Comparison of ENCODE assay signal across 28 cellular contexts in the genomic region with DNA sequence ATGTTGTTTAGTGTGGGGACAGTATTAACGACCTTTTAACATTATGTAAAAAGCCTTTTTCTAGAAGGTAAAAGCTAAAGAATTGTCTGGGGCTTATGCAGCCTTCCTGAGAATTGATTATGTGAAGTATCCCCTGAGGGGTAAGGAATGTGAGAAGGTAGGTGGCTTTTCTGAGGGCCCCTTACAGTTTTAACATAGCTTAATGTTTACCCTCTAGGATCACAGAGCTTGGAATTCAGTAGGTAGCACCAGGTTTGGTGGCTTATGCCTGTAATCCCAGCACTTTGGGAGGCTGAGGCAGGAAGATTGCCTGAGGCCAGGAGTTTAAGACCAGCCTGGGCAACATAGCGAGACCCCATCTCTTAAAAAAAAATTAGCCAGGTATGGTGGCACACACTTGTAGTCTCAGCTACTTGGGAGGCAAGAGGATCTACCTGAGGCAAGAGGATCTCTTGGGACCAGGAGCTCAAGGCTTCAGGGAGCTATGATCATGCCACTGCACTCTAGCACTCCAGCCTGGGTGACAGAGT.
"Had no signal": no experiment of that assay in that cellular context is flagged by ENCODE, and none has a peak within 500 bp of the region (broad histone marks: within the 10 kb centered on the region; RNA-seq: fewer than 3 reads in every experiment).

No MANE protein-coding gene starts in this region.

- H3K4me3 Mint-ChIP-seq: naive thymus-derived CD4-positive, alpha-beta T cell; natural killer cell; nephron; neural progenitor cell; stimulated activated effector memory CD8-positive, alpha-beta T cell treated with anti-CD3 and anti-CD28 coated beads, Interleukin-12 subunit alpha, Interleukin-12 subunit beta, amount 100 ng/mL, for 72 hours; stimulated activated naive B cell treated with anti-CD40 and anti-IgM and Interleukin-4, amounts not matched to agents 10 μg/mL and 1 μg/mL and 100 μg/mL, for 72 hours; stimulated activated naive CD8-positive, alpha-beta T cell treated with anti-CD3 and anti-CD28 coated beads, Interleukin-15, Interleukin-2, amounts not matched to agents 100 ng/mL and 50 ng/mL, for 24 hours had no signal

- H3K4me2 ChIP-seq: neural progenitor cell had no signal

- H3K9me3 ChIP-seq: ovary, psoas muscle, right lobe of liver, sigmoid colon, stomach, thoracic aorta, thyroid gland, tibial nerve, upper lobe of left lung, vagina had no signal

- H3K27ac Mint-ChIP-seq: naive thymus-derived CD4-positive, alpha-beta T cell; natural killer cell; nephron; neural progenitor cell; progenitor cell of endocrine pancreas; stimulated activated effector memory CD8-positive, alpha-beta T cell treated with anti-CD3 and anti-CD28 coated beads, Interleukin-12 subunit alpha, Interleukin-12 subunit beta, amount 100 ng/mL, for 72 hours; stimulated activated naive B cell treated with anti-CD40 and anti-IgM and Interleukin-4, amounts not matched to agents 10 μg/mL and 1 μg/mL and 100 μg/mL, for 72 hours; stimulated activated naive CD8-positive, alpha-beta T cell treated with anti-CD3 and anti-CD28 coated beads, Interleukin-15, Interleukin-2, amounts not matched to agents 100 ng/mL and 50 ng/mL, for 24 hours had no signal

- H3K4me1 Mint-ChIP-seq: naive thymus-derived CD4-positive, alpha-beta T cell; natural killer cell; neural progenitor cell; stimulated activated effector memory CD8-positive, alpha-beta T cell treated with anti-CD3 and anti-CD28 coated beads, Interleukin-12 subunit alpha, Interleukin-12 subunit beta, amount 100 ng/mL, for 72 hours; stimulated activated naive B cell treated with anti-CD40 and anti-IgM and Interleukin-4, amounts not matched to agents 10 μg/mL and 1 μg/mL and 100 μg/mL, for 72 hours had no signal

- H3K79me2 ChIP-seq: parathyroid adenoma had no signal

- H2AFZ ChIP-seq: neural progenitor cell, parathyroid adenoma had no signal

- H3K27me3 Mint-ChIP-seq: stimulated activated naive B cell treated with anti-CD40 and anti-IgM and Interleukin-4, amounts not matched to agents 10 μg/mL and 1 μg/mL and 100 μg/mL, for 72 hours; stimulated activated naive CD8-positive, alpha-beta T cell treated with anti-CD3 and anti-CD28 coated beads, Interleukin-15, Interleukin-2, amounts not matched to agents 100 ng/mL and 50 ng/mL, for 24 hours had no signal

- H3K36me3 Mint-ChIP-seq: naive thymus-derived CD4-positive, alpha-beta T cell; natural killer cell; neural progenitor cell; stimulated activated effector memory CD8-positive, alpha-beta T cell treated with anti-CD3 and anti-CD28 coated beads, Interleukin-12 subunit alpha, Interleukin-12 subunit beta, amount 100 ng/mL, for 72 hours; stimulated activated naive B cell treated with anti-CD40 and anti-IgM and Interleukin-4, amounts not matched to agents 10 μg/mL and 1 μg/mL and 100 μg/mL, for 72 hours had no signal

- H3K27me3 ChIP-seq: neural progenitor cell, ovary, right lobe of liver, thyroid gland, tibial nerve, vagina had no signal

- H3K4me3 ChIP-seq: neural progenitor cell, ovary, psoas muscle, right lobe of liver, sigmoid colon, stomach, thoracic aorta, thyroid gland, tibial nerve, upper lobe of left lung, vagina had no signal

- H3K27ac ChIP-seq: neural progenitor cell, ovary, parathyroid adenoma, psoas muscle, right lobe of liver, sigmoid colon, stomach, thoracic aorta, thyroid gland, tibial nerve, upper lobe of left lung, vagina had no signal

- H3K9me3 Mint-ChIP-seq: nephron; neural progenitor cell; stimulated activated naive B cell treated with anti-CD40 and anti-IgM and Interleukin-4, amounts not matched to agents 10 μg/mL and 1 μg/mL and 100 μg/mL, for 72 hours; stimulated activated naive CD8-positive, alpha-beta T cell treated with anti-CD3 and anti-CD28 coated beads, Interleukin-15, Interleukin-2, amounts not matched to agents 100 ng/mL and 50 ng/mL, for 24 hours had no signal

- H3K4me1 ChIP-seq: parathyroid adenoma, psoas muscle, right lobe of liver, sigmoid colon, stomach, upper lobe of left lung had no signal

- ATAC-seq: naive thymus-derived CD4-positive, alpha-beta T cell; natural killer cell; psoas muscle; right cardiac atrium; right lobe of liver; stimulated activated effector memory CD8-positive, alpha-beta T cell treated with anti-CD3 and anti-CD28 coated beads, Interleukin-12 subunit alpha, Interleukin-12 subunit beta, amount 100 ng/mL, for 72 hours; stimulated activated naive B cell treated with anti-CD40 and anti-IgM and Interleukin-4, amounts not matched to agents 10 μg/mL and 1 μg/mL and 100 μg/mL, for 72 hours had no signal

- H3K9ac ChIP-seq: neural progenitor cell, parathyroid adenoma had no signal

- H3K36me3 ChIP-seq: neural progenitor cell, ovary, right lobe of liver, sigmoid colon, stomach, thoracic aorta, thyroid gland, tibial nerve, upper lobe of left lung, vagina had no signal

- FAIRE-seq: urothelium cell line had no signal

- DNase-seq: naive thymus-derived CD4-positive, alpha-beta T cell; natural killer cell; occipital lobe; ovary; posterior cingulate gyrus; psoas muscle; right cardiac atrium; right lobe of liver; sigmoid colon; small intestine; stimulated activated CD4-positive, alpha-beta T cell treated with anti-CD3 and anti-CD28 coated beads, Interleukin-15, amount 100 ng/mL, for 24 hours; stimulated activated CD4-positive, alpha-beta T cell treated with anti-CD3 and anti-CD28 coated beads, Interleukin-4, amount 100 ng/mL, for 24 hours; stimulated activated naive B cell treated with anti-CD40 and anti-IgM and Interleukin-4, amounts not matched to agents 10 μg/mL and 1 μg/mL and 100 μg/mL, for 72 hours; stimulated activated naive CD4-positive, alpha-beta T cell treated with Interleukin-2 at 50 U/mL for 16 hours; stomach; thyroid gland; trophoblast cell; upper lobe of left lung had no signal
